10 cellular contexts compared by ENCODE assay signal in the genomic region with DNA sequence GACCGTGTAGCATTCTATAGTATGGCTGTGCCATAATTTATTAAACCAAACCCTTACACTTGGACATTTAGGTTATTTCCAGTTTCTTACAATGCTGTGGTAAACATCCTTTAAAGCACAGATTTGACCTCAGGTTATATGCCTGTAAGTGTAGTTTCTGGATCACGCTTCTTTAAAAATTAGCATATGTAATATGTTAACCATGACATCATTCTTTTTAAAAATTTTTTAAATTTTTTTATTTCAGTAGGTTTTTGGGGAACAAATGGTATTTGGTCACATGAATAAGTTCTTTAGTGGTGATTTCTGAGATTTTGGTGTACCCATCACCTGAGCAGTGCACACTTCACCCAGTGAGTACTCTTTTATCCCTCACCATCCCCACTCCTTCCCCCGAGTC.
"Had no signal": no experiment of that assay in that cellular context is flagged by ENCODE, and none has a peak within 500 bp of the region (broad histone marks: within the 10 kb centered on the region; RNA-seq: fewer than 3 reads in every experiment).

No MANE protein-coding gene starts in this region.

- ATAC-seq: GM23338, K562 had no signal

- H3K27ac ChIP-seq: HL-60 had no signal

- DNase-seq: H9, HCEC 1CT, HFFc6, Kasumi-1, KG1 had no signal

- H2AFZ ChIP-seq: GM23338 had no signal

- FAIRE-seq: H1, H54, K562 had no signal

- H3K4me3 ChIP-seq: GM23338, K562 had no signal

- H3K4me2 ChIP-seq: GM23338 had no signal
